ENCODE assay signal across 15 cellular contexts in genomic region chr10:32906595-32906994, GRCh38.
"Had no signal": no experiment of that assay in that cellular context is flagged by ENCODE, and none has a peak within 500 bp of the region (broad histone marks: within the 10 kb centered on the region; RNA-seq: fewer than 3 reads in every experiment).

No MANE protein-coding gene starts in this region.

- H3K27me3 Mint-ChIP-seq: activated CD4-positive, alpha-beta T cell treated with anti-CD3 and anti-CD28 coated beads, Interleukin-2, amount 10 ng/mL, durations not matched to agents 7 days and 5 days; stimulated activated memory B cell treated with anti-CD40 and anti-IgM and Interleukin-4, amounts not matched to agents 10 μg/mL and 1 μg/mL and 100 μg/mL, for 72 hours; T-cell had no signal

- DNase-seq: activated CD4-positive, alpha-beta T cell treated with anti-CD3 and anti-CD28 coated beads, Interleukin-2, amount 10 ng/mL, durations not matched to agents 7 days and 5 days; activated naive CD4-positive, alpha-beta T cell treated with anti-CD3 and anti-CD28 coated beads for 36 hours; colonic mucosa; effector CD4-positive, alpha-beta T cell; gastrocnemius medialis; islet precursor cell; left lung; nephron progenitor cell; psoas muscle; right lobe of liver; T-cell; WERI-Rb-1 had no signal

- H3K9me3 Mint-ChIP-seq: activated CD4-positive, alpha-beta T cell treated with anti-CD3 and anti-CD28 coated beads, Interleukin-2, amount 10 ng/mL, durations not matched to agents 7 days and 5 days; activated naive CD4-positive, alpha-beta T cell treated with anti-CD3 and anti-CD28 coated beads for 36 hours; activated T-helper 1 cell treated with anti-CD3 and anti-CD28 coated beads, Interleukin-12 subunit alpha, Interleukin-12 subunit beta, Interleukin-2, Interleukin-4 antibody, amounts not matched to agents 30 ng/mL and 10 ng/mL and 1 ng/mL, durations not matched to agents 14 hours and 24 hours and 36 hours; nephron progenitor cell; stimulated activated memory B cell treated with anti-CD40 and anti-IgM and Interleukin-4, amounts not matched to agents 10 μg/mL and 1 μg/mL and 100 μg/mL, for 72 hours; T-cell had no signal

- H3K9me3 ChIP-seq: colonic mucosa, gastrocnemius medialis, left lung, psoas muscle, right lobe of liver, tibial nerve had no signal

- H3K4me1 ChIP-seq: colonic mucosa, gastrocnemius medialis, left lung, psoas muscle, tibial nerve had no signal

- H3K27ac Mint-ChIP-seq: activated CD4-positive, alpha-beta T cell treated with anti-CD3 and anti-CD28 coated beads, Interleukin-2, amount 10 ng/mL, durations not matched to agents 7 days and 5 days; activated naive CD4-positive, alpha-beta T cell treated with anti-CD3 and anti-CD28 coated beads for 36 hours; activated T-helper 1 cell treated with anti-CD3 and anti-CD28 coated beads, Interleukin-12 subunit alpha, Interleukin-12 subunit beta, Interleukin-2, Interleukin-4 antibody, amounts not matched to agents 30 ng/mL and 10 ng/mL and 1 ng/mL, durations not matched to agents 14 hours and 24 hours and 36 hours; nephron progenitor cell; stimulated activated memory B cell treated with anti-CD40 and anti-IgM and Interleukin-4, amounts not matched to agents 10 μg/mL and 1 μg/mL and 100 μg/mL, for 72 hours had no signal

- H3K27ac ChIP-seq: colonic mucosa, gastrocnemius medialis, left lung, psoas muscle, right lobe of liver, tibial nerve, WERI-Rb-1 had no signal

- H3K27me3 ChIP-seq: colonic mucosa, gastrocnemius medialis, left lung, right lobe of liver, tibial nerve had no signal

- H3K4me3 Mint-ChIP-seq: activated CD4-positive, alpha-beta T cell treated with anti-CD3 and anti-CD28 coated beads, Interleukin-2, amount 10 ng/mL, durations not matched to agents 7 days and 5 days; activated naive CD4-positive, alpha-beta T cell treated with anti-CD3 and anti-CD28 coated beads for 36 hours; activated T-helper 1 cell treated with anti-CD3 and anti-CD28 coated beads, Interleukin-12 subunit alpha, Interleukin-12 subunit beta, Interleukin-2, Interleukin-4 antibody, amounts not matched to agents 30 ng/mL and 10 ng/mL and 1 ng/mL, durations not matched to agents 14 hours and 24 hours and 36 hours; nephron progenitor cell; stimulated activated memory B cell treated with anti-CD40 and anti-IgM and Interleukin-4, amounts not matched to agents 10 μg/mL and 1 μg/mL and 100 μg/mL, for 72 hours had no signal

- H3K36me3 ChIP-seq: colonic mucosa had no signal

- H3K4me1 Mint-ChIP-seq: activated CD4-positive, alpha-beta T cell treated with anti-CD3 and anti-CD28 coated beads, Interleukin-2, amount 10 ng/mL, durations not matched to agents 7 days and 5 days; nephron progenitor cell; stimulated activated memory B cell treated with anti-CD40 and anti-IgM and Interleukin-4, amounts not matched to agents 10 μg/mL and 1 μg/mL and 100 μg/mL, for 72 hours had no signal

- ATAC-seq: gastrocnemius medialis; left lung; right lobe of liver; stimulated activated memory B cell treated with anti-CD40 and anti-IgM and Interleukin-4, amounts not matched to agents 10 μg/mL and 1 μg/mL and 100 μg/mL, for 72 hours; T-cell had no signal

- H3K4me3 ChIP-seq: colonic mucosa, gastrocnemius medialis, left lung, psoas muscle, right lobe of liver, tibial nerve had no signal
